22 cellular contexts compared by ENCODE assay signal in genomic region chr22:45454260-45454659, GRCh38. TPM values are rescaled to one million over a fixed set of nuclear protein-coding genes. Genes with fewer than 3 reads are reported as not detected.
A peak's percentile ranks its signal among the peaks of the same experiment; 100 is the strongest.
DNase-seq lines count a peak whose midpoint lies in the region; ATAC-seq and TF ChIP-seq lines count a peak whose summit lies in the region.
"Had no signal": no experiment of that assay in that cellular context is flagged by ENCODE, and none has a peak within 500 bp of the region (broad histone marks: within the 10 kb centered on the region; RNA-seq: fewer than 3 reads in every experiment).

No MANE protein-coding gene starts in this region.

- no peak overlapping the region for H3K4me3 Mint-ChIP-seq in GM23338
- H3K4me3 Mint-ChIP-seq: activated B cell treated with CpG ODN at 0.5 μM for 24 hours; activated CD4-positive, alpha-beta memory T cell treated with anti-CD3 and anti-CD28 coated beads for 36 hours; CD8-positive, alpha-beta memory T cell had no signal

- peak overlapping the region; percentile 90 for H3K27ac ChIP-seq in vagina
- H3K27ac ChIP-seq in prostate gland = no peak overlapping the region
- no peak overlapping the region for H3K27ac ChIP-seq in GM23338 (ENCODE audit: low read depth)

- no peaks in the 10 kb centered on the region for H3K79me2 ChIP-seq in GM23338 (replicated peaks; ENCODE audit: insufficient read depth)

- 78% methylated on average over 4 of the region's 4 CpGs for WGBS in prostate gland

- H3K27me3 ChIP-seq in adipocyte (replicated peaks; ENCODE audit: control insufficient read depth, insufficient read depth, low read length) = no peaks in the 10 kb centered on the region
- H3K27me3 ChIP-seq in vagina = no peaks in the 10 kb centered on the region
- H3K27me3 ChIP-seq in prostate gland (replicated peaks; ENCODE audit: insufficient read depth) = no peaks in the 10 kb centered on the region
- no peaks in the 10 kb centered on the region for H3K27me3 ChIP-seq in GM23338 (ENCODE audit: insufficient read depth)

- no peaks in the 10 kb centered on the region for H3K36me3 ChIP-seq in adipocyte (ENCODE audit: control insufficient read depth, insufficient read depth, low read length, severe bottlenecking)
- no peaks in the 10 kb centered on the region for H3K36me3 ChIP-seq in vagina
- no peaks in the 10 kb centered on the region for H3K36me3 ChIP-seq in prostate gland
- H3K36me3 ChIP-seq in GM23338 (ENCODE audit: insufficient read depth) = no peaks in the 10 kb centered on the region
- H3K36me3 ChIP-seq: HAP-1 had no signal

- no peaks in the 10 kb centered on the region; the same call in 2 of the 3 replicates for H3K36me3 Mint-ChIP-seq in GM23338 (ENCODE audit: low read depth)
- H3K36me3 Mint-ChIP-seq: activated CD4-positive, alpha-beta memory T cell treated with anti-CD3 and anti-CD28 coated beads for 36 hours; CD8-positive, alpha-beta memory T cell had no signal

- H3K9ac ChIP-seq in adipocyte (ENCODE audit: low read length) = no peak overlapping the region

- TF ChIP-seq POLR2A in vagina (IDR thresholded peaks at IDR 0.05) = no peak
- no peak for TF ChIP-seq POLR2A in prostate gland (IDR thresholded peaks at IDR 0.05)

- H3K9me3 ChIP-seq in adipocyte (ENCODE audit: control insufficient read depth, low read length) (no peaks in the 10 kb centered on the region), vagina (no peaks in the 10 kb centered on the region), prostate gland (no peaks in the 10 kb centered on the region)
- H3K9me3 ChIP-seq: HAP-1 had no signal

- H3K4me1 ChIP-seq in adipocyte (ENCODE audit: control insufficient read depth, insufficient read depth, low read length) (peaks cover 50% of the 10 kb centered on the region), vagina (peaks cover 59% of the 10 kb centered on the region), prostate gland (replicated peaks) (no peaks in the 10 kb centered on the region), GM23338 (ENCODE audit: insufficient read depth) (no peaks in the 10 kb centered on the region)
- H3K4me1 ChIP-seq: HAP-1 had no signal

- intact Hi-C loops in Right ventricle myocardium superior (cut with DNase I) = no loop called here
- intact Hi-C loops in Right ventricle myocardium inferior (cut with DNase I) = no loop called here
- intact Hi-C loops in vagina (cut with DNase I) = loop anchor here (5.0 kb wide), 1 partner anchor 48 kb away; the partner anchor contains the start of gene FBLN1
- intact Hi-C loops in prostate gland (cut with DNase I) = no loop called here

- peaks cover 5% of the 10 kb centered on the region for H3K27me3 Mint-ChIP-seq in GM23338 (ENCODE audit: insufficient read depth, low read depth, poor library complexity)

- H2AFZ ChIP-seq in GM23338 = no peak overlapping the region

- TF ChIP-seq CTCF in foreskin fibroblast (IDR thresholded peaks at IDR 0.05; ENCODE audit: low read depth, low read length) (no peak), vagina (IDR thresholded peaks at IDR 0.05) (no peak), prostate gland (IDR thresholded peaks at IDR 0.05) (no peak), GM23338 (conservative IDR thresholded peaks at IDR 0.05; ENCODE audit: low read depth in 2 of 2) (no peak)

- no peaks in the 10 kb centered on the region for H3F3A ChIP-seq in GM23338 (replicated peaks; ENCODE audit: low read depth)

- H3K9me3 Mint-ChIP-seq in GM23338 = no peaks in the 10 kb centered on the region
- H3K9me3 Mint-ChIP-seq: activated B cell treated with CpG ODN at 0.5 μM for 24 hours; activated CD4-positive, alpha-beta memory T cell treated with anti-CD3 and anti-CD28 coated beads for 36 hours; CD8-positive, alpha-beta memory T cell had no signal

- no peaks in the 10 kb centered on the region for H3K9me2 ChIP-seq in GM23338 (ENCODE audit: insufficient read depth)

- no peaks in the 10 kb centered on the region for H4K20me1 ChIP-seq in GM23338 (replicated peaks; ENCODE audit: insufficient read depth)

- peak; percentile 5 for DNase-seq in Right ventricle myocardium superior
- DNase-seq in Right ventricle myocardium inferior (ENCODE audit: missing footprints) = no peak
- peak; percentile 94 for DNase-seq in adipocyte (ENCODE audit: low read depth)
- peak; percentile 95 to 97 for DNase-seq in foreskin fibroblast
- no peak for DNase-seq in vagina (ENCODE audit: extremely low spot score in 2 of 2)
- DNase-seq in stimulated activated CD8-positive, alpha-beta memory T cell treated with anti-CD3 and anti-CD28 coated beads, Interleukin-4, amount 100 ng/mL, for 48 hours = no peak
- no peak for DNase-seq in prostate gland (ENCODE audit: low spot score)
- DNase-seq in GM23338 (ENCODE audit: low spot score) = no peak
- DNase-seq: activated B cell treated with CpG ODN at 0.5 μM for 24 hours; activated CD4-positive, alpha-beta memory T cell treated with anti-CD3 and anti-CD28 coated beads for 36 hours; activated gamma-delta T cell treated with Interleukin-2 at 50 U/mL for 16 hours; CD8-positive, alpha-beta memory T cell; DMS53; head of caudate nucleus; Karpas-422; NCI-H1105 treated with DMSO at 0.1 percent for 48 hours; NCI-H510A; small intestine; stimulated activated CD4-positive, alpha-beta T cell treated with anti-CD3 and anti-CD28 coated beads, Interleukin-4, amount 100 ng/mL, for 24 hours had no signal

- no peak overlapping the region for H3K4me3 ChIP-seq in adipocyte (ENCODE audit: low read length)
- peak overlapping the region in 1 of 2 donors; percentile 1 for H3K4me3 ChIP-seq in foreskin fibroblast (ENCODE audit: low read depth in 1 of 2, low read length in 2 of 2)
- no peak overlapping the region for H3K4me3 ChIP-seq in vagina
- no peak overlapping the region for H3K4me3 ChIP-seq in prostate gland
- no peak overlapping the region for H3K4me3 ChIP-seq in GM23338
- H3K4me3 ChIP-seq: HAP-1 had no signal

- no peaks in the 10 kb centered on the region for H3K4me1 Mint-ChIP-seq in GM23338
- H3K4me1 Mint-ChIP-seq: activated B cell treated with CpG ODN at 0.5 μM for 24 hours; CD8-positive, alpha-beta memory T cell had no signal

- no peak overlapping the region for H3K4me2 ChIP-seq in GM23338

- no peak overlapping the region for H3K27ac Mint-ChIP-seq in GM23338
- H3K27ac Mint-ChIP-seq: activated B cell treated with CpG ODN at 0.5 μM for 24 hours; activated CD4-positive, alpha-beta memory T cell treated with anti-CD3 and anti-CD28 coated beads for 36 hours; CD8-positive, alpha-beta memory T cell had no signal

- ATAC-seq in Right ventricle myocardium superior (ENCODE audit: poor library complexity) = no peak
- no peak for ATAC-seq in Right ventricle myocardium inferior
- no peak for ATAC-seq in GM23338

TF ChIP-seq in GM23338, 12 proteins besides CTCF, POLR2A, EP300 and RAD21 (continues in another document):
- TF ChIP-seq EZH2 (IDR thresholded peaks at IDR 0.05; ENCODE audit: low read depth, unreplicated experiment) (no peak), ETS1 (IDR thresholded peaks at IDR 0.05) (no peak), CREB1 (CRISPR knock-in tag; IDR thresholded peaks at IDR 0.05; ENCODE audit: low read depth) (no peak), REST (IDR thresholded peaks at IDR 0.05; ENCODE audit: unreplicated experiment) (no peak)

RNA-seq across cellular contexts. Expression of gene RIBC2, which starts 40.8 kb away (rescaled TPM):
- total RNA-seq in Right ventricle myocardium superior = not detected
- total RNA-seq in Right ventricle myocardium inferior = 0.51 TPM
- total RNA-seq in vagina = 0.49 TPM
- 1 to 10 TPM; 6.0 to 7.4 TPM for total RNA-seq in prostate gland
- total RNA-seq in GM23338 (2014; rRNA removed; shearing (Covaris generic)) = 2.2 TPM in 2 replicates
- polyA plus RNA-seq in GM23338 (2016; fragmentation: Nextera tagmentation; extraction: Ambion mirVana) = 1.8 and 2.8 TPM in 2 replicates
- total RNA-seq: A172 had no signal

RNA-seq across cellular contexts. Expression of gene SMC1B, which starts 40.9 kb away (rescaled TPM):
- not detected for total RNA-seq in Right ventricle myocardium superior
- total RNA-seq in Right ventricle myocardium inferior = not detected
- total RNA-seq in vagina = not detected
- total RNA-seq in prostate gland = 1 to 10 TPM in 1 of 2 donors, not detected in 1; 8.2 TPM
- not detected in 2 replicates for total RNA-seq in GM23338 (2014; rRNA removed; shearing (Covaris generic))
- polyA plus RNA-seq in GM23338 (2016; fragmentation: Nextera tagmentation; extraction: Ambion mirVana) = 0.10 and 0.16 TPM in 2 replicates
- total RNA-seq: A172 had no signal
- polyA plus RNA-seq: CD8-positive, alpha-beta memory T cell; urinary bladder had no signal

RNA-seq across cellular contexts. Expression of gene FBLN1, which starts 48.4 kb away (rescaled TPM):
- 89.5 TPM for total RNA-seq in Right ventricle myocardium superior
- total RNA-seq in Right ventricle myocardium inferior = 113 TPM
- total RNA-seq in vagina = 1,019 TPM
- 100 to 1,000 TPM; 125 to 144 TPM for total RNA-seq in prostate gland
- total RNA-seq in GM23338 (2014; rRNA removed; shearing (Covaris generic)) = 134 and 137 TPM in 2 replicates
- polyA plus RNA-seq in GM23338 (2016; fragmentation: Nextera tagmentation; extraction: Ambion mirVana) = 88.4 and 90.1 TPM in 2 replicates
- total RNA-seq: activated B cell treated with CpG ODN at 0.5 μM for 24 hours; activated CD4-positive, alpha-beta memory T cell treated with anti-CD3 and anti-CD28 coated beads for 36 hours; CD8-positive, alpha-beta memory T cell had no signal
- polyA plus RNA-seq: CD8-positive, alpha-beta memory T cell had no signal

Comparison
In these comparisons a context has a peak if more than half of its experiments do, and no peak if none do; other contexts are left out.
1. DNase-seq: peak in Right ventricle myocardium superior (single experiment), adipocyte (single experiment) and foreskin fibroblast (2 of 2); none in Right ventricle myocardium inferior (single experiment), vagina (0 of 2), stimulated activated CD8-positive, alpha-beta memory T cell treated with anti-CD3 and anti-CD28 coated beads, Interleukin-4, amount 100 ng/mL, for 48 hours (single experiment), prostate gland (single experiment) and GM23338 (single experiment).